ENCODE assay signal across 10 cellular contexts in the genomic region with DNA sequence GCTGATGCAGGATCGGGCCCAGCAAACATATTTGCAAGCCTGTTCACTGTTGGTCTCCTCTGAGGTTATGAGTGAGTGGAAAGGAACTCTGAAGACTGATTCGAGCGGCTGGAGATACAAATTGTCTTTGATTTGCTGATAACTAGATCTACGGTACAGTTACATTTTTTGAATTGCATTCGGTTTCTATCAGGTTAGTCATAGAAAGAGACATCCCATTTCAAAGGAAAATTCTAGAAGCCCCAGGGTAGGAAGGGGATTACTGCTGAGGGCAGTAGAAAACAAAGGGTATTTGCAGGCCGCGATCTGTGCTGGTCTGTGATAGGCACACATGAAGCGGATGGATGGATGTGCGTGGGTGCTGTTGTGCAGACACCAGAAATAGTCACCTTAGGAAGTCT.
DNase-seq lines count a peak whose midpoint lies in the region; ATAC-seq and TF ChIP-seq lines count a peak whose summit lies in the region.
"Had no signal": no experiment of that assay in that cellular context is flagged by ENCODE, and none has a peak within 500 bp of the region (broad histone marks: within the 10 kb centered on the region; RNA-seq: fewer than 3 reads in every experiment).

No MANE protein-coding gene starts in this region.

- no peaks in the 10 kb centered on the region for H3K79me2 ChIP-seq in hepatocyte

- no peaks in the 10 kb centered on the region for H3K9me3 Mint-ChIP-seq in activated T-helper 17 cell treated with anti-CD3 and anti-CD28 coated beads, Interleukin-2, amount 50 U/mL, for 72 hours
- H3K9me3 Mint-ChIP-seq in stimulated activated effector memory CD8-positive, alpha-beta T cell treated with anti-CD3 and anti-CD28 coated beads, Interleukin-12 subunit alpha, Interleukin-12 subunit beta, amount 100 ng/mL, for 72 hours = no peaks in the 10 kb centered on the region

- H3K4me2 ChIP-seq in hepatocyte = no peak overlapping the region

- H3K9me3 ChIP-seq in hepatocyte (ENCODE audit: low read depth) = no peaks in the 10 kb centered on the region
- H3K9me3 ChIP-seq: MG63, neutrophil had no signal

- 81% methylated on average over 9 of the region's 9 CpGs for WGBS in hepatocyte (ENCODE audit: low lambda C conversion rate, missing lambda C conversion rate)

- ATAC-seq in GM21423 (IDR thresholded peaks at IDR 0.05; ENCODE audit: unreplicated experiment) (peak; percentile 9), GM19035 (IDR thresholded peaks at IDR 0.05; ENCODE audit: unreplicated experiment) (no peak)
- peak; percentile 32 for ATAC-seq in activated T-helper 17 cell treated with anti-CD3 and anti-CD28 coated beads, Interleukin-2, amount 50 U/mL, for 72 hours (replicated peaks)
- no peak for ATAC-seq in stimulated activated effector memory CD8-positive, alpha-beta T cell treated with anti-CD3 and anti-CD28 coated beads, Interleukin-12 subunit alpha, Interleukin-12 subunit beta, amount 100 ng/mL, for 72 hours

- TF ChIP-seq CTCF in hepatocyte (IDR thresholded peaks at IDR 0.05; ENCODE audit: poor library complexity) = no peak

- no peak overlapping the region for H2AFZ ChIP-seq in hepatocyte

- H3K4me3 ChIP-seq in hepatocyte = no peak overlapping the region
- H3K4me3 ChIP-seq: MG63 had no signal

- no peaks in the 10 kb centered on the region for H3K9me2 ChIP-seq in hepatocyte (replicated peaks; ENCODE audit: insufficient read depth)

- H3K36me3 ChIP-seq in hepatocyte (replicated peaks; ENCODE audit: insufficient read depth, low read depth) = peaks cover 3% of the 10 kb centered on the region
- H3K36me3 ChIP-seq: MG63, neutrophil had no signal

- H3K27me3 ChIP-seq in hepatocyte = no peaks in the 10 kb centered on the region
- H3K27me3 ChIP-seq: MG63, neutrophil had no signal

- H3K27me3 Mint-ChIP-seq in activated T-helper 17 cell treated with anti-CD3 and anti-CD28 coated beads, Interleukin-2, amount 50 U/mL, for 72 hours = no peaks in the 10 kb centered on the region

- peak overlapping the region; percentile 53 for H3K27ac ChIP-seq in hepatocyte
- H3K27ac ChIP-seq: neutrophil had no signal

- H3K4me1 ChIP-seq in hepatocyte (ENCODE audit: insufficient read depth) = peaks cover 30% of the 10 kb centered on the region

- H3K4me3 Mint-ChIP-seq in activated T-helper 17 cell treated with anti-CD3 and anti-CD28 coated beads, Interleukin-2, amount 50 U/mL, for 72 hours = peak overlapping the region; percentile 59
- no peak overlapping the region for H3K4me3 Mint-ChIP-seq in stimulated activated effector memory CD8-positive, alpha-beta T cell treated with anti-CD3 and anti-CD28 coated beads, Interleukin-12 subunit alpha, Interleukin-12 subunit beta, amount 100 ng/mL, for 72 hours

- peak overlapping the region; percentile 11 for H3K27ac Mint-ChIP-seq in activated T-helper 17 cell treated with anti-CD3 and anti-CD28 coated beads, Interleukin-2, amount 50 U/mL, for 72 hours
- peak overlapping the region; percentile 18 for H3K27ac Mint-ChIP-seq in stimulated activated effector memory CD8-positive, alpha-beta T cell treated with anti-CD3 and anti-CD28 coated beads, Interleukin-12 subunit alpha, Interleukin-12 subunit beta, amount 100 ng/mL, for 72 hours

- H4K20me1 ChIP-seq in hepatocyte (ENCODE audit: insufficient read depth, poor library complexity, severe bottlenecking) = no peaks in the 10 kb centered on the region

- DNase-seq in hepatocyte (ENCODE audit: low spot score) = no peak
- no peak for DNase-seq in stimulated activated effector memory CD8-positive, alpha-beta T cell treated with anti-CD3 and anti-CD28 coated beads, Interleukin-12 subunit alpha, Interleukin-12 subunit beta, amount 100 ng/mL, for 72 hours (ENCODE audit: low spot score in 2 of 2)
- DNase-seq in activated naive CD4-positive, alpha-beta T cell treated with anti-CD3 and anti-CD28 coated beads, Interleukin-2, amount 50 U/mL, for 16 hours = no peak
- no peak for DNase-seq in NCI-H82 treated with DMSO at 0.1 percent for 48 hours (lab: John Stamatoyannopoulos, UW; ENCODE audit: unreplicated experiment)
- no peak for DNase-seq in RKO (ENCODE audit: low spot score)

- peaks cover 29% of the 10 kb centered on the region for H3K36me3 Mint-ChIP-seq in activated T-helper 17 cell treated with anti-CD3 and anti-CD28 coated beads, Interleukin-2, amount 50 U/mL, for 72 hours (ENCODE audit: low read depth)
- peaks cover 8% of the 10 kb centered on the region for H3K36me3 Mint-ChIP-seq in stimulated activated effector memory CD8-positive, alpha-beta T cell treated with anti-CD3 and anti-CD28 coated beads, Interleukin-12 subunit alpha, Interleukin-12 subunit beta, amount 100 ng/mL, for 72 hours

- H3K4me1 Mint-ChIP-seq in activated T-helper 17 cell treated with anti-CD3 and anti-CD28 coated beads, Interleukin-2, amount 50 U/mL, for 72 hours = peaks cover 27% of the 10 kb centered on the region
- H3K4me1 Mint-ChIP-seq in stimulated activated effector memory CD8-positive, alpha-beta T cell treated with anti-CD3 and anti-CD28 coated beads, Interleukin-12 subunit alpha, Interleukin-12 subunit beta, amount 100 ng/mL, for 72 hours = peaks cover 32% of the 10 kb centered on the region

Comparison
In these comparisons a context has a peak if more than half of its experiments do, and no peak if none do; other contexts are left out.
1. ATAC-seq: peak in GM21423 (single experiment) and activated T-helper 17 cell treated with anti-CD3 and anti-CD28 coated beads, Interleukin-2, amount 50 U/mL, for 72 hours (single experiment); none in stimulated activated effector memory CD8-positive, alpha-beta T cell treated with anti-CD3 and anti-CD28 coated beads, Interleukin-12 subunit alpha, Interleukin-12 subunit beta, amount 100 ng/mL, for 72 hours (single experiment) and GM19035 (single experiment).